ENCODE assay signal across 19 cellular contexts in the genomic region with DNA sequence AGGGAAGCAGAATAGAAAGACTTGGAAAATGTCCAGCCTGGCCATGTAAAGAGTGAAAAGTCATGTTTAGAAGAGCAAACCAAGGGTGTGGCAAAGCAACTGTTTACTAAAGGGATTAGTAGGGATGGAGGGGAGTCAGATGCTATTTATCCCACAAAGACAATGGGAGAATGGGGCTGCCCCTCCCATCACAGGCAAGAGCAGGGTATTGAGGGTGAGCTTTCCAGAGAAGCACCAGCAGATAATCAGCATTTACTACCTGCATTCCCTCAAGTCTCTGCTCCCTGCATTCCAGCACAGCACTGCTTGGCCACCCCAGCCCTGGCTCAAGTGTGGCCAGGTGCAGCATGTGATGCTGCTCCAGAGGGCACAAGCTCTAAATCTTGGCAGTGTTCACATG. TPM values are rescaled to one million over a fixed set of nuclear protein-coding genes. Genes with fewer than 3 reads are reported as not detected.
DNase-seq lines count a peak whose midpoint lies in the region; ATAC-seq lines count a peak whose summit lies in the region.
"Had no signal": no experiment of that assay in that cellular context is flagged by ENCODE, and none has a peak within 500 bp of the region (broad histone marks: within the 10 kb centered on the region; RNA-seq: fewer than 3 reads in every experiment).

No MANE protein-coding gene starts in this region.

- H3K9ac ChIP-seq in HUES48 (ENCODE audit: low read depth, low read length) (no peak overlapping the region), mesendoderm (ENCODE audit: low read length) (no peak overlapping the region)
- H3K9ac ChIP-seq: GM23248 had no signal

- no peaks in the 10 kb centered on the region for H3K36me3 Mint-ChIP-seq in stimulated activated naive B cell treated with anti-CD40 and anti-IgM and Interleukin-4, amounts not matched to agents 10 μg/mL and 1 μg/mL and 100 μg/mL, for 72 hours
- H3K36me3 Mint-ChIP-seq: CD14-positive monocyte had no signal

- no peak overlapping the region for H3K4me2 ChIP-seq in mesendoderm (ENCODE audit: low read length)

- no peaks in the 10 kb centered on the region for H3K27me3 ChIP-seq in HUES48 (ENCODE audit: control insufficient read depth, insufficient read depth, low read length)
- no peaks in the 10 kb centered on the region for H3K27me3 ChIP-seq in mesendoderm (ENCODE audit: insufficient read depth, low read length, poor library complexity)

- peaks cover 3 to 5% of the 10 kb centered on the region in 2 donors for H3K9me3 Mint-ChIP-seq in stimulated activated naive B cell treated with anti-CD40 and anti-IgM and Interleukin-4, amounts not matched to agents 10 μg/mL and 1 μg/mL and 100 μg/mL, for 72 hours

- no peak overlapping the region for H3K23ac ChIP-seq in mesendoderm (ENCODE audit: low read length)

- H3K36me3 ChIP-seq in HUES48 (ENCODE audit: control insufficient read depth, insufficient read depth, low read length) (no peaks in the 10 kb centered on the region), mesendoderm (ENCODE audit: control insufficient read depth, insufficient read depth, low read length) (no peaks in the 10 kb centered on the region)

- no peak overlapping the region for H3K4me3 ChIP-seq in HUES48 (ENCODE audit: low read depth, low read length)
- no peak overlapping the region for H3K4me3 ChIP-seq in mesendoderm (ENCODE audit: low read length)
- H3K4me3 ChIP-seq: GM23248 had no signal

- no peaks in the 10 kb centered on the region for H3K79me2 ChIP-seq in mesendoderm (ENCODE audit: control insufficient read depth, insufficient read depth, low read length)

- H3K27me3 Mint-ChIP-seq in stimulated activated naive B cell treated with anti-CD40 and anti-IgM and Interleukin-4, amounts not matched to agents 10 μg/mL and 1 μg/mL and 100 μg/mL, for 72 hours, result peaks cover 0 to 17% of the 10 kb centered on the region in 2 donors

- H4K8ac ChIP-seq in mesendoderm (ENCODE audit: low read depth, low read length), result no peak overlapping the region

- H3K4me1 ChIP-seq in HUES48 (ENCODE audit: control insufficient read depth, insufficient read depth, low read length) (peaks cover 11% of the 10 kb centered on the region), mesendoderm (ENCODE audit: control insufficient read depth, low read depth, low read length) (no peaks in the 10 kb centered on the region)

- peak overlapping the region; percentile 34 for H3K56ac ChIP-seq in mesendoderm (ENCODE audit: low read length)

- H3K4me3 Mint-ChIP-seq in stimulated activated naive B cell treated with anti-CD40 and anti-IgM and Interleukin-4, amounts not matched to agents 10 μg/mL and 1 μg/mL and 100 μg/mL, for 72 hours, result no peak overlapping the region
- H3K4me3 Mint-ChIP-seq: CD14-positive monocyte had no signal

- no peak for ATAC-seq in GM19035 (IDR thresholded peaks at IDR 0.05; ENCODE audit: unreplicated experiment)
- ATAC-seq in stimulated activated naive B cell treated with anti-CD40 and anti-IgM and Interleukin-4, amounts not matched to agents 10 μg/mL and 1 μg/mL and 100 μg/mL, for 72 hours (replicated peaks), result no peak

- no peaks in the 10 kb centered on the region for H3K9me3 ChIP-seq in HUES48 (ENCODE audit: control insufficient read depth, insufficient read depth, low read length)
- H3K9me3 ChIP-seq: Caco-2 had no signal

- H2BK5ac ChIP-seq in mesendoderm (ENCODE audit: low read length), result no peak overlapping the region

- no peak overlapping the region for H3K4ac ChIP-seq in mesendoderm (ENCODE audit: low read depth, low read length)

- H3K4me1 Mint-ChIP-seq in stimulated activated naive B cell treated with anti-CD40 and anti-IgM and Interleukin-4, amounts not matched to agents 10 μg/mL and 1 μg/mL and 100 μg/mL, for 72 hours, result peaks cover 0 to 1% of the 10 kb centered on the region in 2 donors

- H3K79me1 ChIP-seq in mesendoderm (ENCODE audit: low read length), result no peaks in the 10 kb centered on the region

- DNase-seq in DMS79 (lab: John Stamatoyannopoulos, UW) (peak; percentile 84), NCI-H82 treated with DMSO at 0.1 percent for 48 hours (lab: John Stamatoyannopoulos, UW; ENCODE audit: unreplicated experiment) (peak; percentile 28), mesendoderm (peak; percentile 55), caudate nucleus (lab: John Stamatoyannopoulos, UW) (no peak)
- no peak for DNase-seq in stimulated activated naive B cell treated with anti-CD40 and anti-IgM and Interleukin-4, amounts not matched to agents 10 μg/mL and 1 μg/mL and 100 μg/mL, for 72 hours
- DNase-seq: ACHN, AML-193, Caco-2, GM23248, IMR-90, NCI-H1105 treated with DMSO at 0.1 percent for 48 hours, NCI-H1694 treated with DMSO at 0.1 percent for 48 hours, NCI-H446 treated with DMSO at 0.1 percent for 48 hours, RPMI8226, SIG-M5, T-helper 2 cell had no signal

- H3K27ac ChIP-seq in HUES48 (ENCODE audit: low read depth, low read length) (peak overlapping the region; percentile 54), mesendoderm (ENCODE audit: low read depth, low read length) (no peak overlapping the region), caudate nucleus (ENCODE audit: low read depth, low read length) (no peak overlapping the region)
- H3K27ac ChIP-seq: GM23248 had no signal

- no peak overlapping the region for H2BK120ac ChIP-seq in mesendoderm (ENCODE audit: low read depth, low read length)

- H3K27ac Mint-ChIP-seq in stimulated activated naive B cell treated with anti-CD40 and anti-IgM and Interleukin-4, amounts not matched to agents 10 μg/mL and 1 μg/mL and 100 μg/mL, for 72 hours, result no peak overlapping the region

- no peak overlapping the region for H2BK15ac ChIP-seq in mesendoderm (replicated peaks; ENCODE audit: low read depth)

- H4K5ac ChIP-seq in mesendoderm (ENCODE audit: low read length), result no peak overlapping the region

- no peak overlapping the region for H2AK5ac ChIP-seq in mesendoderm (ENCODE audit: low read length)

- no peak overlapping the region for H3K18ac ChIP-seq in mesendoderm (ENCODE audit: low read length)

RNA-seq across cellular contexts. Expression of a gene that starts 18.5 kb away (rescaled TPM):
- polyA plus RNA-seq in mesendoderm (2013, experiment 1 of 2), result 36.1 TPM
- 36.3 TPM for polyA plus RNA-seq in mesendoderm (2013, experiment 2 of 2)

RNA-seq across cellular contexts. Expression of a gene that starts 44.4 kb away (rescaled TPM):
- polyA plus RNA-seq in mesendoderm (2013, experiment 1 of 2), result 0.35 TPM
- 0.42 TPM for polyA plus RNA-seq in mesendoderm (2013, experiment 2 of 2)
- polyA plus RNA-seq: GM23248, IMR-90 had no signal

Comparison
In these comparisons a context has a peak if more than half of its experiments do, and no peak if none do; other contexts are left out.
1. DNase-seq: peak in DMS79 (single experiment), NCI-H82 treated with DMSO at 0.1 percent for 48 hours (single experiment) and mesendoderm (single experiment); none in stimulated activated naive B cell treated with anti-CD40 and anti-IgM and Interleukin-4, amounts not matched to agents 10 μg/mL and 1 μg/mL and 100 μg/mL, for 72 hours (single experiment) and caudate nucleus (0 of 61).